14 cellular contexts compared by ENCODE assay signal in the genomic region with DNA sequence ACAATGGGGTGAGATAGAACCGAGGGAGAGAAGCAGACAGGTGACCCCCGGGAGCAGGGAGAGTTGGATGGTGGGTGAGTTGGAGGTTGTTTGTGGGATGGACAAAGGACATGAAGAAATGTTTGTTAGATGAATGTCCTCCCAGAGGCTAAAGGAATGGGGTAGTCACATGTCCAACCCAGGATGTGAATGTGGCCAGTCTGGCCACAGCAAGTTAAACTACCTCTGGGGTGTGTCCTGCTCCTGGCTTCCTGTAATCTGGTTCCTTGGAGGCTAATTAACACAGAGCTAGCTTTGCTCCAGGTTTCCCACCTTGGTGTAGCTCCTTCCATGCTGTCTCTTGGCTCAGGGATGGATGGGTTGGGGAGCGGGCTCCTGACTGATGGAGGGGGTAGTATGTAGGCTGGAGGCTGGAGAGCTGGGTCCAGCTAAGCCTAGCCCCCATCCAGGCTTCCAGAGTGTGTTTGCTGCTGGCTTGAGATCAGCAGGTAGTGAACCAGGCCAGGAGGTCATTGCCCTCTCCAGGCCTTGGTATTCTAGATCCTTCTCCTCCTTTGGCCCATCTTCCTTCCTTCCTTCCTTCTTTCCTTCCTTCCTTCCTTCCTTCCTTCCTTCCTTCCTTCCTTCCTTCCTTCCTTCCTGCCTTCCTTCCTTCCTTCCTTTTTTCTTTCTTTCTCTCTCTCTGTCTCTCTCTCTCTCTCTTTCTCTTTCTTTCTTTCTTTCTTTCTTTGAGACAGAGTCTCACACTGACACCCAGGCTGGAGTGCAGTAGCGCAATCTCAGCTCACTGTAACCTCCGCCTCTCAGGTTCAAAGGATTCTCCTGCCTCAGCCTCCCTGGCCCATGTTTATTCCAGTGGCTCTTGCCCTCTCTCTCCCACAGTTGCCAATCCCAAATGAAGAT. TPM values are rescaled to one million over a fixed set of nuclear protein-coding genes. Genes with fewer than 3 reads are reported as not detected.
A peak's percentile ranks its signal among the peaks of the same experiment; 100 is the strongest.
DNase-seq lines count a peak whose midpoint lies in the region; ATAC-seq and TF ChIP-seq lines count a peak whose summit lies in the region.
"Had no signal": no experiment of that assay in that cellular context is flagged by ENCODE, and none has a peak within 500 bp of the region (broad histone marks: within the 10 kb centered on the region; RNA-seq: fewer than 3 reads in every experiment).

No MANE protein-coding gene starts in this region.

- H3K9ac ChIP-seq in mammary epithelial cell (ENCODE audit: insufficient read depth, low read length) = peak overlapping the region; percentile 21
- peak overlapping the region; percentile 17 to 24 for H3K9ac ChIP-seq in mucosa of rectum (ENCODE audit: low read depth in 1 of 2, low read length in 2 of 2)

- H3K27me3 Mint-ChIP-seq in immature natural killer cell (ENCODE audit: low read depth in 3 of 3) = no peaks in the 10 kb centered on the region

- no peak for ATAC-seq in HG02981 (IDR thresholded peaks at IDR 0.05; ENCODE audit: unreplicated experiment)
- no peak for ATAC-seq in GM21786 (IDR thresholded peaks at IDR 0.05; ENCODE audit: unreplicated experiment)

- H3K27me3 ChIP-seq in GM06990 (replicated peaks; ENCODE audit: control insufficient read depth, insufficient read depth, low read length) (no peaks in the 10 kb centered on the region), mammary epithelial cell (ENCODE audit: insufficient read depth, low read length) (no peaks in the 10 kb centered on the region), mucosa of rectum (ENCODE audit: control insufficient read depth in 2 of 2, insufficient read depth in 2 of 2, low read length in 2 of 2) (no peaks in the 10 kb centered on the region), H7 (ENCODE audit: control insufficient read depth, insufficient read depth, low read length) (no peaks in the 10 kb centered on the region)

- no peak for TF ChIP-seq EP300 in Ishikawa (IDR thresholded peaks at IDR 0.05; ENCODE audit: borderline replicate concordance)

- BruUV-seq in mammary epithelial cell (replicated peaks; lab: Mats Ljungman, UMichigan) = TSS peak; percentile 58

- H3K4me3 ChIP-seq in GM06990 (replicated peaks; ENCODE audit: low read depth, low read length) = peak overlapping the region; percentile 21; the same call in 1 of the 2 replicates
- H3K4me3 ChIP-seq in mammary epithelial cell (replicated peaks in 1 of 3; ENCODE audit: insufficient read depth in 1 of 3, low read depth in 2 of 3, low read length in 3 of 3) = peak overlapping the region; percentile 7 to 32 (median 20)
- H3K4me3 ChIP-seq in mucosa of rectum (ENCODE audit: low read length in 2 of 2) = no peak overlapping the region
- no peak overlapping the region for H3K4me3 ChIP-seq in H7 (ENCODE audit: insufficient read depth, low read depth, low read length)

- peak overlapping the region; percentile 80 for H2AFZ ChIP-seq in mammary epithelial cell (ENCODE audit: low read depth, low read length)

- H3K4me1 ChIP-seq in mammary epithelial cell (ENCODE audit: insufficient read depth, low read length) (peaks cover 32% of the 10 kb centered on the region), mucosa of rectum (ENCODE audit: control insufficient read depth in 2 of 2, insufficient read depth in 2 of 2, low read length in 2 of 2) (peaks cover 4 to 21% of the 10 kb centered on the region in 2 donors)

- peak overlapping the region; percentile 80 for H3K27ac ChIP-seq in mammary epithelial cell (ENCODE audit: insufficient read depth, low read depth, low read length)
- peak overlapping the region in 1 of 2 donors; percentile 48 for H3K27ac ChIP-seq in mucosa of rectum (ENCODE audit: low read depth in 2 of 2, low read length in 2 of 2)

- peak overlapping the region; percentile 84 for H3K4me2 ChIP-seq in mammary epithelial cell (ENCODE audit: insufficient read depth, low read depth, low read length)

- peaks cover 7 to 16% of the 10 kb centered on the region in 2 donors for H3K4me1 Mint-ChIP-seq in immature natural killer cell

- H3K9me3 Mint-ChIP-seq in immature natural killer cell = no peaks in the 10 kb centered on the region

- 53% methylated on average over 5 of the region's 5 CpGs for WGBS in mammary epithelial cell (ENCODE audit: low coverage, missing lambda C conversion rate)

- H3K4me3 Mint-ChIP-seq in immature natural killer cell = no peak overlapping the region

- TF ChIP-seq CTCF in GM06990 (IDR thresholded peaks at IDR 0.05; ENCODE audit: insufficient read depth, low read length, poor library complexity, severe bottlenecking) (no peak), mammary epithelial cell (conservative IDR thresholded peaks at IDR 0.05 in 1 of 2, IDR thresholded peaks at IDR 0.05 in 1 of 2; ENCODE audit: extremely low read depth in 1 of 2, insufficient read depth in 1 of 2, low read depth in 1 of 2, low read length in 2 of 2) (no peak)

- intact Hi-C loops in mammary epithelial cell (cut with micrococcal nuclease) = loop anchor here (2.0 kb wide), 2 partner anchors 14 to 68 kb away; no protein-coding TSS in a partner anchor

- CTCF ChIA-PET in mammary epithelial cell (lab: Charles Lee; ENCODE audit: low non-redundant PET) = interaction anchor here (0.7 kb wide), 1 partner anchor 90 kb away, joined by 3 read pairs; no protein-coding TSS in a partner anchor

- H3K36me3 ChIP-seq in GM06990 (ENCODE audit: control insufficient read depth, insufficient read depth, low read length) = no peaks in the 10 kb centered on the region
- H3K36me3 ChIP-seq in mammary epithelial cell (ENCODE audit: insufficient read depth, low read length) = no peaks in the 10 kb centered on the region
- no peaks in the 10 kb centered on the region for H3K36me3 ChIP-seq in mucosa of rectum (ENCODE audit: control insufficient read depth in 2 of 2, insufficient read depth in 2 of 2, low read length in 2 of 2)
- no peaks in the 10 kb centered on the region for H3K36me3 ChIP-seq in H7 (replicated peaks; ENCODE audit: control insufficient read depth, insufficient read depth, low read length)

- in situ Hi-C loops in mammary epithelial cell (cut with MboI; ENCODE audit: low sequenced_read_pairs in 2 of 2) = no loop called here

- H3K27ac Mint-ChIP-seq in immature natural killer cell = peak overlapping the region in 2 of 6 donors; percentile 65 to 78

- TF ChIP-seq RAD21 in Ishikawa (IDR thresholded peaks at IDR 0.05; ENCODE audit: low read depth) = no peak

- DNase-seq in GM06990 (ENCODE audit: extremely low read depth, insufficient read length) (no peak), mammary epithelial cell (peak; percentile 90), immature natural killer cell (no peak), H7 (no peak)
- DNase-seq: activated CD4-positive, alpha-beta T cell treated with anti-CD3 and anti-CD28 coated beads, Interleukin-2, amount 50 U/mL, for 4 hours; activated naive CD4-positive, alpha-beta T cell treated with Interleukin-2 at 50 U/mL for 16 hours; cerebellar nuclear complex; KG1; NCI-H2081 treated with DMSO at 0.1 percent for 48 hours had no signal

- H3K9me3 ChIP-seq in mammary epithelial cell (replicated peaks; ENCODE audit: insufficient read depth, low read length) = no peaks in the 10 kb centered on the region
- H3K9me3 ChIP-seq in mucosa of rectum (ENCODE audit: control insufficient read depth in 2 of 2, low read length in 2 of 2) = no peaks in the 10 kb centered on the region

- H4K20me1 ChIP-seq in mammary epithelial cell (ENCODE audit: insufficient read depth, low read length) = no peaks in the 10 kb centered on the region

- no peaks in the 10 kb centered on the region for H3K79me2 ChIP-seq in mammary epithelial cell (ENCODE audit: insufficient read depth, low read length)

- dilution Hi-C loops in mammary epithelial cell (cut with HindIII; ENCODE audit: low sequenced_read_pairs) = no loop called here

- H3K36me3 Mint-ChIP-seq in immature natural killer cell = no peaks in the 10 kb centered on the region

TF ChIP-seq in Ishikawa, 13 proteins besides CTCF, POLR2A, EP300 and RAD21 (continues in another document):
- TF ChIP-seq NFIC (IDR thresholded peaks at IDR 0.05) (no peak), FOXM1 (IDR thresholded peaks at IDR 0.05; ENCODE audit: borderline replicate concordance, low read depth) (no peak)
- TF ChIP-seq, protein P1, sequence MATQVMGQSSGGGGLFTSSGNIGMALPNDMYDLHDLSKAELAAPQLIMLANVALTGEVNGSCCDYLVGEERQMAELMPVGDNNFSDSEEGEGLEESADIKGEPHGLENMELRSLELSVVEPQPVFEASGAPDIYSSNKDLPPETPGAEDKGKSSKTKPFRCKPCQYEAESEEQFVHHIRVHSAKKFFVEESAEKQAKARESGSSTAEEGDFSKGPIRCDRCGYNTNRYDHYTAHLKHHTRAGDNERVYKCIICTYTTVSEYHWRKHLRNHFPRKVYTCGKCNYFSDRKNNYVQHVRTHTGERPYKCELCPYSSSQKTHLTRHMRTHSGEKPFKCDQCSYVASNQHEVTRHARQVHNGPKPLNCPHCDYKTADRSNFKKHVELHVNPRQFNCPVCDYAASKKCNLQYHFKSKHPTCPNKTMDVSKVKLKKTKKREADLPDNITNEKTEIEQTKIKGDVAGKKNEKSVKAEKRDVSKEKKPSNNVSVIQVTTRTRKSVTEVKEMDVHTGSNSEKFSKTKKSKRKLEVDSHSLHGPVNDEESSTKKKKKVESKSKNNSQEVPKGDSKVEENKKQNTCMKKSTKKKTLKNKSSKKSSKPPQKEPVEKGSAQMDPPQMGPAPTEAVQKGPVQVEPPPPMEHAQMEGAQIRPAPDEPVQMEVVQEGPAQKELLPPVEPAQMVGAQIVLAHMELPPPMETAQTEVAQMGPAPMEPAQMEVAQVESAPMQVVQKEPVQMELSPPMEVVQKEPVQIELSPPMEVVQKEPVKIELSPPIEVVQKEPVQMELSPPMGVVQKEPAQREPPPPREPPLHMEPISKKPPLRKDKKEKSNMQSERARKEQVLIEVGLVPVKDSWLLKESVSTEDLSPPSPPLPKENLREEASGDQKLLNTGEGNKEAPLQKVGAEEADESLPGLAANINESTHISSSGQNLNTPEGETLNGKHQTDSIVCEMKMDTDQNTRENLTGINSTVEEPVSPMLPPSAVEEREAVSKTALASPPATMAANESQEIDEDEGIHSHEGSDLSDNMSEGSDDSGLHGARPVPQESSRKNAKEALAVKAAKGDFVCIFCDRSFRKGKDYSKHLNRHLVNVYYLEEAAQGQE (IDR thresholded peaks at IDR 0.05; ENCODE audit: low read depth) = no peak

RNA-seq across cellular contexts. Expression of a gene that starts 28.0 kb away (rescaled TPM):
- total RNA-seq in mammary epithelial cell = 10 to 100 TPM; 60.8 to 93.0 TPM
- polyA plus RNA-seq in mammary epithelial cell (38.7 TPM), immature natural killer cell (10 to 100 TPM; 48.1 to 84.7 (median 69.3) TPM)
- 34.4 TPM for polyA minus RNA-seq in mammary epithelial cell
- total RNA-seq in H7 (2014; rRNA removed; shearing (Covaris generic)) = 99.9 and 127 TPM in 2 replicates

RNA-seq across cellular contexts. Expression of a gene that starts 39.3 kb away (rescaled TPM):
- not detected for total RNA-seq in mammary epithelial cell
- polyA plus RNA-seq in mammary epithelial cell (not detected), immature natural killer cell (1 to 10 TPM; 2.7 to 7.3 (median 2.8) TPM)
- polyA minus RNA-seq in mammary epithelial cell = not detected
- 0.52 TPM in 1 of 2 replicates, not detected in the other for total RNA-seq in H7 (2014; rRNA removed; shearing (Covaris generic))
- total RNA-seq: myocyte had no signal

Comparison
In these comparisons a context has a peak if more than half of its experiments do, and no peak if none do; other contexts are left out.
1. H3K4me3 ChIP-seq: peak in GM06990 (single experiment) and mammary epithelial cell (3 of 3); none in mucosa of rectum (0 of 2) and H7 (single experiment).